Comparison of ENCODE assay signal across 14 cellular contexts in genomic region chr15:99413955-99414754, GRCh38.
"Had no signal": no experiment of that assay in that cellular context is flagged by ENCODE, and none has a peak within 500 bp of the region (broad histone marks: within the 10 kb centered on the region; RNA-seq: fewer than 3 reads in every experiment).

No MANE protein-coding gene starts in this region.

- H3K9me3 Mint-ChIP-seq: activated naive CD4-positive, alpha-beta T cell treated with anti-CD3 and anti-CD28 coated beads, Interleukin-2, amount 50 U/mL, for 72 hours had no signal

- H3K27ac Mint-ChIP-seq: activated naive CD4-positive, alpha-beta T cell treated with anti-CD3 and anti-CD28 coated beads, Interleukin-2, amount 50 U/mL, for 72 hours; brain; natural killer cell treated with Interleukin-12 subunit alpha and Interleukin-12 subunit beta and Interleukin-15 and Interleukin-18, amount 100 ng/mL, for 72 hours had no signal

- ATAC-seq: activated naive CD4-positive, alpha-beta T cell treated with anti-CD3 and anti-CD28 coated beads, Interleukin-2, amount 50 U/mL, for 72 hours had no signal

- H3K27ac ChIP-seq: suprapubic skin, vagina, VCaP had no signal

- H3K27me3 ChIP-seq: suprapubic skin, vagina had no signal

- H3K4me3 ChIP-seq: suprapubic skin, vagina had no signal

- H3K36me3 Mint-ChIP-seq: brain had no signal

- H3K4me3 Mint-ChIP-seq: brain; natural killer cell treated with Interleukin-12 subunit alpha and Interleukin-12 subunit beta and Interleukin-15 and Interleukin-18, amount 100 ng/mL, for 72 hours had no signal

- H3K9me3 ChIP-seq: suprapubic skin, vagina had no signal

- H3K27me3 Mint-ChIP-seq: brain; natural killer cell treated with Interleukin-12 subunit alpha and Interleukin-12 subunit beta and Interleukin-15 and Interleukin-18, amount 100 ng/mL, for 72 hours had no signal

- H3K36me3 ChIP-seq: suprapubic skin, vagina had no signal

- DNase-seq: activated CD4-positive, alpha-beta T cell treated with anti-CD3 and anti-CD28 coated beads for 48 hours; amniotic stem cell; dermis blood vessel endothelial cell; stimulated activated CD4-positive, alpha-beta T cell treated with anti-CD3 and anti-CD28 coated beads, Interleukin-12 subunit alpha, Interleukin-12 subunit beta, amount 100 ng/mL, for 4 hours; stimulated activated CD4-positive, alpha-beta T cell treated with anti-CD3 and anti-CD28 coated beads, Interleukin-2, amount 100 ng/mL, for 48 hours; stimulated activated naive CD4-positive, alpha-beta T cell treated with Interleukin-2 at 50 U/mL for 16 hours; SW 1271; T-helper 9 cell had no signal
